Comparison of ENCODE assay signal across 1 cellular context in genomic region chr15:59160880-59161593, GRCh38.
A peak's percentile ranks its signal among the peaks of the same experiment; 100 is the strongest.
TF ChIP-seq lines count a peak whose summit lies in the region.

No MANE protein-coding gene starts in this region.

TF ChIP-seq in K562, 482 proteins besides CTCF, POLR2A, EP300 and RAD21 (continued from another document):
- TF ChIP-seq FOXJ3 (CRISPR knock-in tag; IDR thresholded peaks at IDR 0.05), result no peak
- peak; percentile 52; the same call in 1 of the 2 replicates for TF ChIP-seq STAG1 (CRISPR knock-in tag; IDR thresholded peaks at IDR 0.05; ENCODE audit: borderline replicate concordance)
- peak; percentile 35; the same call in 1 of the 2 replicates for TF ChIP-seq CTBP1 (IDR thresholded peaks at IDR 0.05; ENCODE audit: borderline replicate concordance)
- TF ChIP-seq CC2D1A (IDR thresholded peaks at IDR 0.05), result 0 out of 2 replicates have a peak, but pooled peaks have one; percentile 27
